14 cellular contexts compared by ENCODE assay signal in genomic region chr5:137959488-137959887, GRCh38.
DNase-seq lines count a peak whose midpoint lies in the region; ATAC-seq and TF ChIP-seq lines count a peak whose summit lies in the region.
"Had no signal": no experiment of that assay in that cellular context is flagged by ENCODE, and none has a peak within 500 bp of the region (broad histone marks: within the 10 kb centered on the region; RNA-seq: fewer than 3 reads in every experiment).

No MANE protein-coding gene starts in this region.

- H3K27me3 ChIP-seq in psoas muscle (ENCODE audit: insufficient read depth in 3 of 3, low read length in 2 of 3), result no peaks in the 10 kb centered on the region
- H3K27me3 ChIP-seq: BLaER1 had no signal

- peaks cover 0 to 61% of the 10 kb centered on the region in 2 donors for H3K36me3 ChIP-seq in psoas muscle (ENCODE audit: insufficient read depth in 1 of 2, low read depth in 1 of 2)

- peak overlapping the region; percentile 7 for H3K27ac ChIP-seq in psoas muscle
- H3K27ac ChIP-seq: BLaER1, GM23248, HL-60 had no signal

- 67 to 77% (median 77%) methylated on average over 4 of the region's 4 CpGs for WGBS in psoas muscle, 3 donors

- no peak for DNase-seq in activated naive CD8-positive, alpha-beta T cell treated with anti-CD3 and anti-CD28 coated beads for 36 hours
- DNase-seq in natural killer cell (no peak), psoas muscle (no peak), NCI-H1417 (lab: John Stamatoyannopoulos, UW) (no peak)
- DNase-seq in natural killer cell treated with Interleukin-12 subunit alpha and Interleukin-12 subunit beta and Interleukin-15 and Interleukin-18, amount 100 ng/mL, for 72 hours (ENCODE audit: low spot score), result no peak
- DNase-seq: 8988T, AML-193, DMS53, GF-D8, GM23248 had no signal

- peaks cover 5% of the 10 kb centered on the region for H3K36me3 Mint-ChIP-seq in activated naive CD8-positive, alpha-beta T cell
- peaks cover 13% of the 10 kb centered on the region for H3K36me3 Mint-ChIP-seq in activated naive CD8-positive, alpha-beta T cell treated with anti-CD3 and anti-CD28 coated beads for 36 hours
- H3K36me3 Mint-ChIP-seq in natural killer cell, result peaks cover 7% of the 10 kb centered on the region
- H3K36me3 Mint-ChIP-seq in natural killer cell treated with Interleukin-12 subunit alpha and Interleukin-12 subunit beta and Interleukin-15 and Interleukin-18, amount 100 ng/mL, for 72 hours, result peaks cover 24% of the 10 kb centered on the region

- no peaks in the 10 kb centered on the region for H3K9me3 ChIP-seq in psoas muscle
- H3K9me3 ChIP-seq: BLaER1 had no signal

- TF ChIP-seq CTCF in natural killer cell (IDR thresholded peaks at IDR 0.05), result no peak
- TF ChIP-seq CTCF in psoas muscle (IDR thresholded peaks at IDR 0.05), result no peak

- ATAC-seq in natural killer cell (no peak), psoas muscle (peak in 3 of 4 donors; percentile 54 to 79 (median 66)), GM21528 (IDR thresholded peaks at IDR 0.05; ENCODE audit: low FRiP score, unreplicated experiment) (no peak)
- no peak for ATAC-seq in natural killer cell treated with Interleukin-12 subunit alpha and Interleukin-12 subunit beta and Interleukin-15 and Interleukin-18, amount 100 ng/mL, for 72 hours

- no peak overlapping the region for H3K4me3 ChIP-seq in psoas muscle
- H3K4me3 ChIP-seq: BLaER1, GM23248 had no signal

- peaks cover 15% of the 10 kb centered on the region for H3K4me1 ChIP-seq in psoas muscle
- H3K4me1 ChIP-seq: BLaER1 had no signal

- H3K27me3 Mint-ChIP-seq in activated naive CD8-positive, alpha-beta T cell, result no peaks in the 10 kb centered on the region
- H3K27me3 Mint-ChIP-seq in activated naive CD8-positive, alpha-beta T cell treated with anti-CD3 and anti-CD28 coated beads for 36 hours, result no peaks in the 10 kb centered on the region
- H3K27me3 Mint-ChIP-seq in natural killer cell (ENCODE audit: low read depth in 2 of 2), result no peaks in the 10 kb centered on the region
- no peaks in the 10 kb centered on the region for H3K27me3 Mint-ChIP-seq in natural killer cell treated with Interleukin-12 subunit alpha and Interleukin-12 subunit beta and Interleukin-15 and Interleukin-18, amount 100 ng/mL, for 72 hours

- intact Hi-C loops in natural killer cell (cut with micrococcal nuclease), result no loop called here
- intact Hi-C loops in psoas muscle (cut with DNase I), result loop anchor here in 1 of 2 donors (10.0 kb wide), 1 partner anchor 65 kb away; no protein-coding TSS in a partner anchor

- H3K27ac Mint-ChIP-seq in activated naive CD8-positive, alpha-beta T cell, result peak overlapping the region; percentile 38
- no peak overlapping the region for H3K27ac Mint-ChIP-seq in activated naive CD8-positive, alpha-beta T cell treated with anti-CD3 and anti-CD28 coated beads for 36 hours
- H3K27ac Mint-ChIP-seq in natural killer cell, result peak overlapping the region; percentile 30 to 39
- H3K27ac Mint-ChIP-seq in natural killer cell treated with Interleukin-12 subunit alpha and Interleukin-12 subunit beta and Interleukin-15 and Interleukin-18, amount 100 ng/mL, for 72 hours, result no peak overlapping the region

- no peak overlapping the region for H3K4me3 Mint-ChIP-seq in activated naive CD8-positive, alpha-beta T cell
- no peak overlapping the region for H3K4me3 Mint-ChIP-seq in activated naive CD8-positive, alpha-beta T cell treated with anti-CD3 and anti-CD28 coated beads for 36 hours
- no peak overlapping the region for H3K4me3 Mint-ChIP-seq in natural killer cell
- no peak overlapping the region for H3K4me3 Mint-ChIP-seq in natural killer cell treated with Interleukin-12 subunit alpha and Interleukin-12 subunit beta and Interleukin-15 and Interleukin-18, amount 100 ng/mL, for 72 hours

- H3K9me3 Mint-ChIP-seq in activated naive CD8-positive, alpha-beta T cell (ENCODE audit: low read depth), result no peaks in the 10 kb centered on the region
- no peaks in the 10 kb centered on the region for H3K9me3 Mint-ChIP-seq in activated naive CD8-positive, alpha-beta T cell treated with anti-CD3 and anti-CD28 coated beads for 36 hours
- no peaks in the 10 kb centered on the region for H3K9me3 Mint-ChIP-seq in natural killer cell
- no peaks in the 10 kb centered on the region for H3K9me3 Mint-ChIP-seq in natural killer cell treated with Interleukin-12 subunit alpha and Interleukin-12 subunit beta and Interleukin-15 and Interleukin-18, amount 100 ng/mL, for 72 hours

- no peaks in the 10 kb centered on the region for H3K4me1 Mint-ChIP-seq in activated naive CD8-positive, alpha-beta T cell (ENCODE audit: low read depth)
- H3K4me1 Mint-ChIP-seq in activated naive CD8-positive, alpha-beta T cell treated with anti-CD3 and anti-CD28 coated beads for 36 hours, result peaks cover 2% of the 10 kb centered on the region
- H3K4me1 Mint-ChIP-seq in natural killer cell, result peaks cover 12 to 33% of the 10 kb centered on the region in 2 donors
- H3K4me1 Mint-ChIP-seq in natural killer cell treated with Interleukin-12 subunit alpha and Interleukin-12 subunit beta and Interleukin-15 and Interleukin-18, amount 100 ng/mL, for 72 hours (ENCODE audit: low read depth in 2 of 2), result no peaks in the 10 kb centered on the region

Comparison
In these comparisons a context has a peak if more than half of its experiments do, and no peak if none do; other contexts are left out.
1. H3K27ac Mint-ChIP-seq: peak in activated naive CD8-positive, alpha-beta T cell (single experiment) and natural killer cell (2 of 2); none in activated naive CD8-positive, alpha-beta T cell treated with anti-CD3 and anti-CD28 coated beads for 36 hours (single experiment) and natural killer cell treated with Interleukin-12 subunit alpha and Interleukin-12 subunit beta and Interleukin-15 and Interleukin-18, amount 100 ng/mL, for 72 hours (0 of 2).
2. ATAC-seq: peak in psoas muscle (3 of 4); none in natural killer cell (0 of 3), natural killer cell treated with Interleukin-12 subunit alpha and Interleukin-12 subunit beta and Interleukin-15 and Interleukin-18, amount 100 ng/mL, for 72 hours (0 of 2) and GM21528 (single experiment).